22 cellular contexts compared by ENCODE assay signal in genomic region chr7:144531181-144531580, GRCh38.
"Had no signal": no experiment of that assay in that cellular context is flagged by ENCODE, and none has a peak within 500 bp of the region (broad histone marks: within the 10 kb centered on the region; RNA-seq: fewer than 3 reads in every experiment).

No MANE protein-coding gene starts in this region.

- H3K9me3 ChIP-seq: colonic mucosa, lower lobe of right lung, sigmoid colon had no signal

- ATAC-seq: foreskin keratinocyte, left cardiac atrium, lower lobe of right lung, natural killer cell, psoas muscle had no signal

- H3K9me3 Mint-ChIP-seq: natural killer cell had no signal

- H3K9ac ChIP-seq: parathyroid adenoma had no signal

- H3K4me1 Mint-ChIP-seq: memory B cell had no signal

- H3K4me3 ChIP-seq: colonic mucosa, hepatocyte, left ventricle myocardium inferior, lower lobe of right lung, psoas muscle, sigmoid colon, skin epidermis, stomach had no signal

- H3K4me3 Mint-ChIP-seq: memory B cell, mesothelial cell of epicardium, natural killer cell had no signal

- H3K27me3 Mint-ChIP-seq: memory B cell had no signal

- H3K27ac Mint-ChIP-seq: memory B cell, mesothelial cell of epicardium, natural killer cell had no signal

- H3K27me3 ChIP-seq: colonic mucosa, foreskin keratinocyte, hepatocyte, sigmoid colon, stomach had no signal

- H3K4me1 ChIP-seq: colonic mucosa, foreskin keratinocyte, left ventricle myocardium inferior, lower lobe of right lung, parathyroid adenoma, psoas muscle, sigmoid colon, stomach had no signal

- H3K36me3 Mint-ChIP-seq: mesothelial cell of epicardium had no signal

- H3K27ac ChIP-seq: colonic mucosa, foreskin keratinocyte, hepatocyte, left ventricle myocardium inferior, lower lobe of right lung, parathyroid adenoma, psoas muscle, sigmoid colon, skin epidermis, stomach had no signal

- H3K36me3 ChIP-seq: colonic mucosa, left ventricle myocardium inferior, lower lobe of right lung, sigmoid colon, stomach had no signal

- DNase-seq: cerebellar nuclear complex; colonic mucosa; dermis blood vessel endothelial cell; erythroblast; foreskin keratinocyte; head of caudate nucleus; kidney; left cardiac atrium; left ventricle myocardium inferior; lower lobe of right lung; natural killer cell; psoas muscle; sigmoid colon; stimulated activated CD4-positive, alpha-beta T cell treated with anti-CD3 and anti-CD28 coated beads, Interleukin-12 subunit alpha, Interleukin-12 subunit beta, amount 100 ng/mL, for 4 hours; stimulated activated naive CD4-positive, alpha-beta T cell; stomach; trophoblast cell had no signal
